Comparison of ENCODE assay signal across 11 cellular contexts in genomic region chr2:207533609-207534008, GRCh38. TPM values are rescaled to one million over a fixed set of nuclear protein-coding genes. Genes with fewer than 3 reads are reported as not detected.
DNase-seq lines count a peak whose midpoint lies in the region; ATAC-seq and TF ChIP-seq lines count a peak whose summit lies in the region.
"Had no signal": no experiment of that assay in that cellular context is flagged by ENCODE, and none has a peak within 500 bp of the region (broad histone marks: within the 10 kb centered on the region; RNA-seq: fewer than 3 reads in every experiment).

No MANE protein-coding gene starts in this region.

- H2AFZ ChIP-seq in OCI-LY3 (ENCODE audit: low read depth, low read length), result no peak overlapping the region

- no peak for TF ChIP-seq CTCF in OCI-LY3 (IDR thresholded peaks at IDR 0.05; ENCODE audit: low read depth, low read length)
- no peak for TF ChIP-seq CTCF in stomach (IDR thresholded peaks at IDR 0.05)

- no peaks in the 10 kb centered on the region for H3K9me3 Mint-ChIP-seq in activated T-cell treated with anti-CD3 and anti-CD28 coated beads, Interleukin-2, amount 50 U/mL, for 4 hours

- no peak overlapping the region for H4K8ac ChIP-seq in mesendoderm (ENCODE audit: low read depth, low read length)

- no peak overlapping the region for H4K5ac ChIP-seq in mesendoderm (ENCODE audit: low read length)

- H3K18ac ChIP-seq in mesendoderm (ENCODE audit: low read length), result no peak overlapping the region

- H3K23ac ChIP-seq in mesendoderm (ENCODE audit: low read length), result no peak overlapping the region

- H3K4ac ChIP-seq in mesendoderm (ENCODE audit: low read depth, low read length), result no peak overlapping the region

- no peaks in the 10 kb centered on the region for H3K27me3 ChIP-seq in OCI-LY3 (ENCODE audit: low read depth, low read length)
- no peaks in the 10 kb centered on the region for H3K27me3 ChIP-seq in stomach
- H3K27me3 ChIP-seq in HAP-1 (ENCODE audit: low read depth), result no peaks in the 10 kb centered on the region
- H3K27me3 ChIP-seq in mesendoderm (ENCODE audit: insufficient read depth, low read length, poor library complexity), result no peaks in the 10 kb centered on the region
- H3K27me3 ChIP-seq: brain microvascular endothelial cell had no signal

- H3K56ac ChIP-seq in mesendoderm (ENCODE audit: low read length), result no peak overlapping the region

- no peaks in the 10 kb centered on the region for H3K79me1 ChIP-seq in mesendoderm (ENCODE audit: low read length)

- no peak overlapping the region for H2BK15ac ChIP-seq in mesendoderm (replicated peaks; ENCODE audit: low read depth)

- H3K27ac ChIP-seq in OCI-LY3 (ENCODE audit: low read length) (no peak overlapping the region), stomach (peak overlapping the region in 3 of 5 donors; percentile 20 to 99 (median 98)), mesendoderm (ENCODE audit: low read depth, low read length) (no peak overlapping the region)
- H3K27ac ChIP-seq: brain microvascular endothelial cell had no signal

- H3K36me3 ChIP-seq in OCI-LY3 (replicated peaks; ENCODE audit: low read depth, low read length), result peaks cover 31% of the 10 kb centered on the region
- H3K36me3 ChIP-seq in stomach, result no peaks in the 10 kb centered on the region
- H3K36me3 ChIP-seq in HAP-1 (replicated peaks), result no peaks in the 10 kb centered on the region
- H3K36me3 ChIP-seq in mesendoderm (ENCODE audit: control insufficient read depth, insufficient read depth, low read length), result no peaks in the 10 kb centered on the region
- H3K36me3 ChIP-seq: brain microvascular endothelial cell had no signal

- in situ Hi-C loops in HAP-1 (cut with MboI; ENCODE audit: low sequenced_read_pairs), result no loop called here

- H3K27me3 Mint-ChIP-seq in activated T-cell treated with anti-CD3 and anti-CD28 coated beads, Interleukin-2, amount 50 U/mL, for 4 hours (ENCODE audit: low read depth), result no peaks in the 10 kb centered on the region

- H3K9me3 ChIP-seq in OCI-LY3 (ENCODE audit: insufficient read depth, low read length), result no peaks in the 10 kb centered on the region
- H3K9me3 ChIP-seq in stomach, result no peaks in the 10 kb centered on the region
- no peaks in the 10 kb centered on the region for H3K9me3 ChIP-seq in HAP-1

- no peak for ATAC-seq in activated T-cell treated with anti-CD3 and anti-CD28 coated beads, Interleukin-2, amount 50 U/mL, for 4 hours

- no peak for TF ChIP-seq EP300 in stomach (IDR thresholded peaks at IDR 0.05)

- TF ChIP-seq POLR2A in erythroblast (IDR thresholded peaks at IDR 0.05; ENCODE audit: low read length) (no peak), stomach (IDR thresholded peaks at IDR 0.05) (no peak)

- H3K4me3 Mint-ChIP-seq in activated T-cell treated with anti-CD3 and anti-CD28 coated beads, Interleukin-2, amount 50 U/mL, for 4 hours, result peak overlapping the region; percentile 27

- H3K4me2 ChIP-seq in OCI-LY3 (ENCODE audit: low read length) (0 out of 2 replicates have a peak overlapping the region, but pooled peaks have one; percentile 2), mesendoderm (ENCODE audit: low read length) (no peak overlapping the region)

- peaks cover 61% of the 10 kb centered on the region for H4K20me1 ChIP-seq in OCI-LY3 (ENCODE audit: insufficient read depth, low read length)

- 80 to 100% (median 87%) methylated on average over 1 of the region's 1 CpG for WGBS in stomach, 5 donors
- WGBS in mesendoderm (ENCODE audit: extremely low coverage, insufficient coverage, low lambda C conversion rate), result no CpG with 5 or more reads among the region's 1 CpG

- no peak overlapping the region for H2BK5ac ChIP-seq in mesendoderm (ENCODE audit: low read length)

- H3K4me1 ChIP-seq in OCI-LY3 (ENCODE audit: low read length), result peaks cover 25% of the 10 kb centered on the region
- peaks cover 29 to 75% (median 50%) of the 10 kb centered on the region in 4 donors for H3K4me1 ChIP-seq in stomach
- peaks cover 20% of the 10 kb centered on the region for H3K4me1 ChIP-seq in HAP-1
- H3K4me1 ChIP-seq in mesendoderm (ENCODE audit: control insufficient read depth, low read depth, low read length), result no peaks in the 10 kb centered on the region

- no peak overlapping the region for H2BK120ac ChIP-seq in mesendoderm (ENCODE audit: low read depth, low read length)

- H3K79me2 ChIP-seq in OCI-LY3 (ENCODE audit: low read length) (peaks cover 91% of the 10 kb centered on the region), mesendoderm (ENCODE audit: control insufficient read depth, insufficient read depth, low read length) (peaks cover 58% of the 10 kb centered on the region)

- peaks cover 52% of the 10 kb centered on the region for H3K4me1 Mint-ChIP-seq in activated T-cell treated with anti-CD3 and anti-CD28 coated beads, Interleukin-2, amount 50 U/mL, for 4 hours (ENCODE audit: low read depth)

- no peak overlapping the region for H2AK5ac ChIP-seq in mesendoderm (ENCODE audit: low read length)

- H3K4me3 ChIP-seq in OCI-LY3 (ENCODE audit: low read length) (no peak overlapping the region), stomach (no peak overlapping the region), HAP-1 (no peak overlapping the region), mesendoderm (ENCODE audit: low read length) (no peak overlapping the region)

- peaks cover 9% of the 10 kb centered on the region for H3K36me3 Mint-ChIP-seq in activated T-cell treated with anti-CD3 and anti-CD28 coated beads, Interleukin-2, amount 50 U/mL, for 4 hours (ENCODE audit: insufficient read depth)

- intact Hi-C loops in stomach (cut with DNase I; ENCODE audit: low total_unique reads), result loop anchor here (10.0 kb wide), 1 partner anchor 91 kb away; the partner anchor contains the start of gene METTL21A

- DNase-seq in activated T-cell treated with anti-CD3 and anti-CD28 coated beads, Interleukin-2, amount 50 U/mL, for 4 hours, result no peak
- DNase-seq in activated T-cell treated with anti-CD3 and anti-CD28 coated beads for 4 hours (no peak), erythroblast (lab: John Stamatoyannopoulos, UW) (peak; percentile 7 to 40), stomach (no peak), mesenteric fat pad (ENCODE audit: low spot score) (no peak), HAP-1 (ENCODE audit: low spot score in 2 of 2) (no peak), mesendoderm (no peak)
- DNase-seq: brain microvascular endothelial cell; MM.1S; stimulated activated CD4-positive, alpha-beta T cell treated with anti-CD3 and anti-CD28 coated beads, Interleukin-15, amount 100 ng/mL, for 24 hours had no signal

- H3K9ac ChIP-seq in OCI-LY3 (ENCODE audit: low read length) (no peak overlapping the region), mesendoderm (ENCODE audit: low read length) (no peak overlapping the region)

RNA-seq across cellular contexts. Expression of gene CREB1, which starts 3.8 kb away (rescaled TPM):
- 10 to 100 TPM; 55.2 to 71.1 (median 59.5) TPM for total RNA-seq in activated T-cell treated with anti-CD3 and anti-CD28 coated beads, Interleukin-2, amount 50 U/mL, for 4 hours
- total RNA-seq in stomach (10 to 100 TPM; 14.0 to 58.6 (median 20.0) TPM), mesenteric fat pad (76.8 TPM)
- polyA plus RNA-seq in stomach, result 10 to 100 TPM in 1 of 3 donors, 1 to 10 TPM in 2; 5.2 to 11.2 (median 5.3) TPM
- polyA plus RNA-seq in mesendoderm (2013, experiment 1 of 2), result 42.3 TPM
- 46.2 TPM for polyA plus RNA-seq in mesendoderm (2013, experiment 2 of 2)

Comparison
In these comparisons a context has a peak if more than half of its experiments do, and no peak if none do; other contexts are left out.
1. DNase-seq: peak in erythroblast (2 of 2); none in activated T-cell treated with anti-CD3 and anti-CD28 coated beads, Interleukin-2, amount 50 U/mL, for 4 hours (single experiment), activated T-cell treated with anti-CD3 and anti-CD28 coated beads for 4 hours (single experiment), stomach (single experiment), mesenteric fat pad (single experiment), HAP-1 (0 of 2) and mesendoderm (single experiment).
2. H3K27ac ChIP-seq: peak in stomach (3 of 5); none in OCI-LY3 (single experiment) and mesendoderm (single experiment).